ENCODE assay signal across 8 cellular contexts in genomic region chr4:24473309-24473721, GRCh38.
DNase-seq lines count a peak whose midpoint lies in the region; ATAC-seq and TF ChIP-seq lines count a peak whose summit lies in the region.

No MANE protein-coding gene starts in this region.

- H3K27me3 ChIP-seq in BE2C: peaks cover 54% of the 10 kb centered on the region
- H3K27me3 ChIP-seq in HCT116 (ENCODE audit: insufficient read depth, low read length): peaks cover 19% of the 10 kb centered on the region; the same call in 1 of the 2 replicates
- H3K27me3 ChIP-seq in RWPE2 (ENCODE audit: insufficient read depth, poor library complexity, severe bottlenecking): peaks cover 37% of the 10 kb centered on the region
- no peaks in the 10 kb centered on the region for H3K27me3 ChIP-seq in endocrine pancreas (ENCODE audit: control insufficient read depth, insufficient read depth, low read length)
- no peaks in the 10 kb centered on the region for H3K27me3 ChIP-seq in aorta (ENCODE audit: control insufficient read depth in 1 of 2, insufficient read depth in 2 of 2, low read length in 1 of 2)

- H3K79me2 ChIP-seq in HCT116 (ENCODE audit: insufficient read depth, low read length): no peaks in the 10 kb centered on the region

- H3K4me1 Mint-ChIP-seq in mesothelial cell of epicardium: peaks cover 27% of the 10 kb centered on the region

- ATAC-seq in HCT116 (peak; percentile 15), RWPE2 (ENCODE audit: low read depth) (no peak), aorta (ENCODE audit: low FRiP score) (no peak), GM18867 (IDR thresholded peaks at IDR 0.05; ENCODE audit: unreplicated experiment) (no peak)

- H3K4me3 ChIP-seq in BE2C (ENCODE audit: low read depth, low read length) (peak overlapping the region; percentile 60), HCT116 (replicated peaks in 1 of 2; ENCODE audit: low read depth in 1 of 2, low read length in 2 of 2) (peak overlapping the region; percentile 38 to 57), RWPE2 (ENCODE audit: severe bottlenecking) (peak overlapping the region; percentile 47), endocrine pancreas (ENCODE audit: control insufficient read depth, insufficient read depth, low read length) (peak overlapping the region; percentile 81), aorta (ENCODE audit: low read length in 2 of 2) (peak overlapping the region; percentile 24 to 69)

- peak overlapping the region; percentile 86 for H3K4me3 Mint-ChIP-seq in mesothelial cell of epicardium

- TF ChIP-seq POLR2A in HCT116 (IDR thresholded peaks at IDR 0.05; ENCODE audit: borderline replicate concordance, extremely low read depth, insufficient read depth, insufficient read length): no peak

- POLR2A ChIA-PET in HCT116 (lab: Charles Lee): no interaction called here

- peak overlapping the region; percentile 86 for H3K4me2 ChIP-seq in HCT116 (ENCODE audit: low read length)

- no peak for TF ChIP-seq CTCF in BE2C (IDR thresholded peaks at IDR 0.05; ENCODE audit: low read depth, low read length)
- TF ChIP-seq CTCF in HCT116 (IDR thresholded peaks at IDR 0.05 in 2 of 3, conservative IDR thresholded peaks at IDR 0.05 in 1 of 3; ENCODE audit: borderline replicate concordance in 1 of 3, insufficient read depth in 1 of 3, low read depth in 2 of 3, low read length in 2 of 3): no peak; a peak in 1 of 6 replicates
- TF ChIP-seq CTCF in RWPE2 (IDR thresholded peaks at IDR 0.05; ENCODE audit: poor library complexity, severe bottlenecking): peak; percentile 55
- TF ChIP-seq CTCF in mesothelial cell of epicardium (IDR thresholded peaks at IDR 0.05; ENCODE audit: unreplicated experiment): peak; percentile 13

- BruUV-seq in HCT116 (replicated peaks; lab: Mats Ljungman, UMichigan): no TSS peak

- RAD21 ChIA-PET in HCT116 (lab: Charles Lee; ENCODE audit: low non-redundant PET in 1 of 2, low total read pairs in 2 of 2, uncharacterized antibody in 2 of 2, unreplicated experiment in 2 of 2): interaction anchor here (0.6 kb wide), 2 partner anchors 241 to 323 kb away, joined by 3 read pairs; no protein-coding TSS in a partner anchor

- CTCF ChIA-PET in HCT116 (lab: Charles Lee): interaction anchor here (0.6 to 1.6 kb wide), 7 partner anchors 9 to 507 kb away, joined by 3 to 4 read pairs (median 3); no protein-coding TSS in a partner anchor

- H4K20me1 ChIP-seq in HCT116 (ENCODE audit: insufficient read depth): no peaks in the 10 kb centered on the region

- peak overlapping the region; percentile 0; the same call in 1 of the 2 replicates for H3K9ac ChIP-seq in HCT116 (ENCODE audit: low read length)
- peak overlapping the region; percentile 19 for H3K9ac ChIP-seq in endocrine pancreas (ENCODE audit: control insufficient read depth, insufficient read depth, low read length)

- TF ChIP-seq RAD21 in HCT116 (IDR thresholded peaks at IDR 0.05; ENCODE audit: low read depth): no peak

- no peaks in the 10 kb centered on the region for H3K4me1 ChIP-seq in BE2C
- peaks cover 8 to 16% of the 10 kb centered on the region in 2 experiments; a peak in 3 of 4 replicates for H3K4me1 ChIP-seq in HCT116 (ENCODE audit: control insufficient read depth in 1 of 2, insufficient read depth in 2 of 2, low read length in 2 of 2)
- no peaks in the 10 kb centered on the region for H3K4me1 ChIP-seq in RWPE2 (ENCODE audit: insufficient read depth, poor library complexity, severe bottlenecking)
- H3K4me1 ChIP-seq in endocrine pancreas (ENCODE audit: control insufficient read depth, insufficient read depth, low read length): no peaks in the 10 kb centered on the region
- H3K4me1 ChIP-seq in aorta (ENCODE audit: control insufficient read depth in 1 of 2, insufficient read depth in 2 of 2, low read length in 2 of 2): no peaks in the 10 kb centered on the region

- no peaks in the 10 kb centered on the region for H3K36me3 ChIP-seq in BE2C
- no peaks in the 10 kb centered on the region for H3K36me3 ChIP-seq in HCT116 (ENCODE audit: control insufficient read depth in 1 of 2, insufficient read depth in 2 of 2, low read length in 2 of 2)
- no peaks in the 10 kb centered on the region for H3K36me3 ChIP-seq in RWPE2 (ENCODE audit: low read depth)
- no peaks in the 10 kb centered on the region for H3K36me3 ChIP-seq in endocrine pancreas (ENCODE audit: control insufficient read depth, insufficient read depth, low read length)
- no peaks in the 10 kb centered on the region for H3K36me3 ChIP-seq in aorta (ENCODE audit: control insufficient read depth in 1 of 2, insufficient read depth in 2 of 2, low read length in 1 of 2)

- no peaks in the 10 kb centered on the region for H3K9me2 ChIP-seq in HCT116 (ENCODE audit: insufficient read depth)

- 0 to 1% methylated on average over 13 of the region's 13 CpGs for WGBS in aorta, 2 donors

- H3K36me3 Mint-ChIP-seq in mesothelial cell of epicardium: no peaks in the 10 kb centered on the region

- H3K27ac ChIP-seq in HCT116 (ENCODE audit: low read depth, low read length) (no peak overlapping the region), RWPE2 (ENCODE audit: poor library complexity, severe bottlenecking) (no peak overlapping the region), aorta (ENCODE audit: low read depth in 1 of 2, low read length in 2 of 2) (no peak overlapping the region)

- H2AFZ ChIP-seq in HCT116 (ENCODE audit: low read depth, low read length, poor library complexity, severe bottlenecking): peak overlapping the region; percentile 88

- H3K27me3 Mint-ChIP-seq in mesothelial cell of epicardium (ENCODE audit: low read depth): peaks cover 76% of the 10 kb centered on the region

- peak overlapping the region; percentile 88 for H3K27ac Mint-ChIP-seq in mesothelial cell of epicardium

- DNase-seq in BE2C (no peak), HCT116 (ENCODE audit: low read depth, low spot score) (no peak), RWPE2 (ENCODE audit: low spot score) (no peak), mesothelial cell of epicardium (ENCODE audit: low spot score in 2 of 2, unreplicated experiment in 2 of 2) (peak in 1 of 2 experiments; percentile 43), aorta (peak in 1 of 2 donors; percentile 81)
- no peak for DNase-seq in activated CD4-positive, alpha-beta T cell treated with anti-CD3 and anti-CD28 coated beads, Interleukin-2, amount 50 U/mL, for 1 hour

- H3K9me3 Mint-ChIP-seq in mesothelial cell of epicardium: no peaks in the 10 kb centered on the region

- intact Hi-C loops in HCT116 (cut with micrococcal nuclease) (loop anchor here (2.0 kb wide), 1 partner anchor 213 kb away; no protein-coding TSS in a partner anchor), aorta (cut with DNase I) (no loop called here)

- H3K9me3 ChIP-seq in BE2C (no peaks in the 10 kb centered on the region), HCT116 (ENCODE audit: control insufficient read depth in 1 of 2, insufficient read depth in 1 of 2, low read depth in 1 of 2, low read length in 2 of 2) (no peaks in the 10 kb centered on the region), RWPE2 (ENCODE audit: severe bottlenecking) (no peaks in the 10 kb centered on the region), endocrine pancreas (ENCODE audit: control insufficient read depth, low read length) (no peaks in the 10 kb centered on the region), aorta (ENCODE audit: control insufficient read depth, low read length) (no peaks in the 10 kb centered on the region)

TF ChIP-seq in HCT116, 20 proteins besides CTCF, POLR2A, EP300 and RAD21:
- TF ChIP-seq EGR1 (IDR thresholded peaks at IDR 0.05; ENCODE audit: low read depth): no peak
- no peak for TF ChIP-seq SP1 (IDR thresholded peaks at IDR 0.05; ENCODE audit: low read depth)
- TF ChIP-seq TCF7L2 (IDR thresholded peaks at IDR 0.05; ENCODE audit: borderline replicate concordance, extremely low read depth, insufficient read depth, insufficient read length): no peak
- TF ChIP-seq YY1 (IDR thresholded peaks at IDR 0.05; ENCODE audit: extremely low read depth, insufficient replicate concordance, low read depth, low read length): no peak
- TF ChIP-seq EZH2 (IDR thresholded peaks at IDR 0.05): no peak
- TF ChIP-seq FOSL1 (IDR thresholded peaks at IDR 0.05; ENCODE audit: low read depth): no peak

Comparison
In these comparisons a context has a peak if more than half of its experiments do, and no peak if none do; other contexts are left out.
1. CTCF ChIP-seq: peak in RWPE2 (single experiment) and mesothelial cell of epicardium (single experiment); none in BE2C (single experiment) and HCT116 (0 of 3).
2. Peak in every context shown above with its lines, with median percentiles within 50 percentile points of each other: H3K4me3 ChIP-seq.